8 cellular contexts compared by ENCODE assay signal in the genomic region with DNA sequence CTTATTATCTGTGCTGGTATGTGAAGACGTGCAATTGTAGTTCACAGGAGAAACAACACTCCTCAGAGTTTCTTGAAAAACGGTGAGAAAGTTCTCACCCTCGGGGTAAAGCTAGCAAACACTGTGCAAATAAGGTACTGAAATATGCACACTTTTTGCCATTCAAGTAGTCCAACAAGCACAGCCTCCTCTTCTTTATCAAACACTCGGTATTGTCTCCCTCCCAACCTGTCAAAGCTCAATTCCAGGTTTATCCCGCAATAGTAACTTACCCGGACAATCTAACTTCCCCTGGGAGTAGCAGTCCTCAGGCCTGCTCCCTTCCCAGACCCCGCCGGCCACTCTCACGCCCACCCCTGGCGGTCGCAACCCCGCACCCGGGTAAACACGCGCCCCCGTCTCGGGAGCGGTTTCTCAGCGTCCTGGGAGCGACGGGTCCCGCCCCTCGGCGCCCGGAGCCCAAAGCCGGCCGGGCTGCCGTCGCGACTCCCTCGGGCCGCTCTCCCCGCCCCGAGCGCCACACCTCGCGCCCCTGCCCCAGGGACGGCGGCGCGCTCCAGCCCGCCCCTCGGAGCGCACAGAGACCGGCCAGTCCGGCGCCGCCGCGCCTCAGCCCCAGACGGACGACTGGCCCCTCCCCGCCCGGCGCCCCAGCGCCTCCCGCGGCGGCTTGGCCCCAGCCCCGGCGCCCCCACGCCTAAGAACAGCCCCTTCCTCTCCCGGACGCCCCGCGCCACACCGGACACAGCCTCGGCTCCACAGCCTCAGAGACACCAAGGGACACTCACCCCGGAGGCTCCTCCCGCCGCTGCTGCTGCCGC. TPM values are rescaled to one million over a fixed set of nuclear protein-coding genes. Genes with fewer than 3 reads are reported as not detected.
DNase-seq lines count a peak whose midpoint lies in the region; ATAC-seq and TF ChIP-seq lines count a peak whose summit lies in the region.

No MANE protein-coding gene starts in this region.

- peaks cover 0 to 6% of the 10 kb centered on the region in 2 donors for H3K27me3 Mint-ChIP-seq in CD8-positive, alpha-beta memory T cell
- peaks cover 4% of the 10 kb centered on the region for H3K27me3 Mint-ChIP-seq in brain

- no peaks in the 10 kb centered on the region for H3K27me3 ChIP-seq in CD8-positive, alpha-beta memory T cell (ENCODE audit: insufficient read depth, low read length, poor library complexity, severe bottlenecking)
- no peaks in the 10 kb centered on the region for H3K27me3 ChIP-seq in iPS-20b (ENCODE audit: insufficient read depth, low read length)

- CTCF ChIA-PET in CD8-positive, alpha-beta memory T cell (lab: Charles Lee): no interaction called here
- CTCF ChIA-PET in RWPE1 (lab: Yijun Ruan, JAX): no interaction called here

- H3K4me3 Mint-ChIP-seq in CD8-positive, alpha-beta memory T cell: peak overlapping the region; percentile 92 to 97 (median 94)
- H3K4me3 Mint-ChIP-seq in brain: peak overlapping the region; percentile 95 to 98 (median 97)

- ATAC-seq in GM19043 (IDR thresholded peaks at IDR 0.05; ENCODE audit: low read depth, unreplicated experiment): peak; percentile 46
- peak; percentile 58 for ATAC-seq in HG03159 (IDR thresholded peaks at IDR 0.05; ENCODE audit: unreplicated experiment)

- peak overlapping the region; percentile 85 for H3K27ac ChIP-seq in CD8-positive, alpha-beta memory T cell (ENCODE audit: low read depth, low read length)
- H3K27ac ChIP-seq in RWPE1: peak overlapping the region; percentile 86
- H3K27ac ChIP-seq in iPS-20b (ENCODE audit: low read length): peak overlapping the region; percentile 13
- H3K27ac ChIP-seq in skin epidermis: peak overlapping the region; percentile 92 to 100 (median 98)

- no peaks in the 10 kb centered on the region for H3K36me3 ChIP-seq in CD8-positive, alpha-beta memory T cell (ENCODE audit: insufficient read depth, low read length)
- no peaks in the 10 kb centered on the region for H3K36me3 ChIP-seq in iPS-20b (ENCODE audit: insufficient read depth, low read depth, low read length)

- peak in 3 of 5 donors; percentile 19 to 54 (median 34) for DNase-seq in CD8-positive, alpha-beta memory T cell
- DNase-seq in RWPE1 (ENCODE audit: low spot score) (peak; percentile 36), NOMO-1 treated with DMSO at 0.1 percent for 48 hours (lab: John Stamatoyannopoulos, UW; ENCODE audit: unreplicated experiment) (no peak)

- H3K9ac ChIP-seq in iPS-20b (ENCODE audit: low read depth, low read length): peak overlapping the region; percentile 67; the same call in 1 of the 2 replicates

- peaks cover 29% of the 10 kb centered on the region for H3K4me1 ChIP-seq in CD8-positive, alpha-beta memory T cell (ENCODE audit: insufficient read depth, low read length)
- H3K4me1 ChIP-seq in iPS-20b (ENCODE audit: insufficient read depth, low read length): peaks cover 8% of the 10 kb centered on the region; the same call in 1 of the 2 replicates

- H3K4me1 Mint-ChIP-seq in CD8-positive, alpha-beta memory T cell: peaks cover 48 to 62% (median 60%) of the 10 kb centered on the region in 3 donors
- H3K4me1 Mint-ChIP-seq in brain: peaks cover 63% of the 10 kb centered on the region

- POLR2A ChIA-PET in CD8-positive, alpha-beta memory T cell (lab: Charles Lee): interaction anchor here (0.9 kb wide), 1 partner anchor 147 kb away, joined by 3 read pairs; the partner anchor contains the start of genes LYSET and MOAP1
- POLR2A ChIA-PET in RWPE1 (lab: Yijun Ruan, JAX; ENCODE audit: low non-redundant PET): no interaction called here

- peaks cover 0 to 10% (median 0%) of the 10 kb centered on the region in 3 donors for H3K36me3 Mint-ChIP-seq in CD8-positive, alpha-beta memory T cell
- peaks cover 31% of the 10 kb centered on the region for H3K36me3 Mint-ChIP-seq in brain

- peak overlapping the region; percentile 65 for H3K4me3 ChIP-seq in CD8-positive, alpha-beta memory T cell (ENCODE audit: low read length)
- H3K4me3 ChIP-seq in iPS-20b (ENCODE audit: low read length): peak overlapping the region; percentile 75
- H3K4me3 ChIP-seq in skin epidermis: peak overlapping the region; percentile 76 to 95 (median 92)

- H3K9me3 ChIP-seq in CD8-positive, alpha-beta memory T cell (ENCODE audit: low read length): no peaks in the 10 kb centered on the region
- H3K9me3 ChIP-seq in iPS-20b (ENCODE audit: insufficient read depth, low read depth, low read length): peaks cover 7% of the 10 kb centered on the region

- H3K27ac Mint-ChIP-seq in CD8-positive, alpha-beta memory T cell: peak overlapping the region; percentile 91 to 99 (median 95)
- peak overlapping the region; percentile 70 to 97 (median 96) for H3K27ac Mint-ChIP-seq in brain

- TF ChIP-seq CTCF in RWPE1 (conservative IDR thresholded peaks at IDR 0.05; ENCODE audit: low read depth) (no peak), brain (conservative IDR thresholded peaks at IDR 0.05) (no peak)

- no peaks in the 10 kb centered on the region for H3K9me3 Mint-ChIP-seq in CD8-positive, alpha-beta memory T cell
- peaks cover 0 to 10% (median 4%) of the 10 kb centered on the region in 5 experiments for H3K9me3 Mint-ChIP-seq in brain

RNA-seq across cellular contexts. Expression of gene BTBD7, which starts 0.6 kb away (rescaled TPM):
- 10 to 100 TPM; 25.2 to 25.7 TPM for total RNA-seq in CD8-positive, alpha-beta memory T cell
- 9.6 TPM for polyA plus RNA-seq in CD8-positive, alpha-beta memory T cell
- 9.3 TPM for polyA plus RNA-seq in brain (ENCODE audit: insufficient read depth, low read depth, low replicate concordance)

RNA-seq across cellular contexts. Expression of gene COX8C, which starts 14.7 kb away (rescaled TPM):
- total RNA-seq in CD8-positive, alpha-beta memory T cell: not detected
- not detected for polyA plus RNA-seq in CD8-positive, alpha-beta memory T cell
- polyA plus RNA-seq in brain (ENCODE audit: insufficient read depth, low read depth, low replicate concordance): not detected

Comparison
In these comparisons a context has a peak if more than half of its experiments do, and no peak if none do; other contexts are left out.
1. H3K27ac ChIP-seq: peak in every context shown above with its lines; median percentile 98 in skin epidermis; 86 in RWPE1; 85 in CD8-positive, alpha-beta memory T cell; 13 in iPS-20b.